12 cellular contexts compared by ENCODE assay signal in genomic region chr17:13561606-13562270, GRCh38. TPM values are rescaled to one million over a fixed set of nuclear protein-coding genes. Genes with fewer than 3 reads are reported as not detected.
DNase-seq lines count a peak whose midpoint lies in the region; ATAC-seq, FAIRE-seq and TF ChIP-seq lines count a peak whose summit lies in the region.
"Had no signal": no experiment of that assay in that cellular context is flagged by ENCODE, and none has a peak within 500 bp of the region (broad histone marks: within the 10 kb centered on the region; RNA-seq: fewer than 3 reads in every experiment).

No MANE protein-coding gene starts in this region.

- FAIRE-seq in H1 (lab: Jason Lieb, UNC), result no peak
- FAIRE-seq: TTC549 had no signal

- no peaks in the 10 kb centered on the region for H3K27me3 Mint-ChIP-seq in osteocyte (ENCODE audit: unreplicated experiment)

- H2BK20ac ChIP-seq in H1 (ENCODE audit: low read length), result no peak overlapping the region

- ATAC-seq in Panc1, result no peak; the same call in 1 of the 2 replicates
- ATAC-seq in esophagus mucosa, result no peak
- no peak for ATAC-seq in GM21528 (IDR thresholded peaks at IDR 0.05; ENCODE audit: low FRiP score, unreplicated experiment)
- ATAC-seq: CD8-positive, alpha-beta T cell had no signal

- peak overlapping the region; percentile 36 for H3K23ac ChIP-seq in H1 (ENCODE audit: insufficient read length)

- in situ Hi-C loops in Panc1 (cut with HindIII; ENCODE audit: low pct_unique_long_range_greater_than_20kb, low sequenced_read_pairs), result no loop called here

- no peak overlapping the region for H2BK120ac ChIP-seq in H1 (replicated peaks; ENCODE audit: low read depth, low read length)

- no peak overlapping the region for H3K4ac ChIP-seq in H1 (replicated peaks; ENCODE audit: insufficient read length, low read depth, low read length)

- TF ChIP-seq EP300 in H1 (IDR thresholded peaks at IDR 0.05; ENCODE audit: borderline replicate concordance in 1 of 2, low read depth in 2 of 2, low read length in 2 of 2), result no peak

- TF ChIP-seq RAD21 in H1 (IDR thresholded peaks at IDR 0.05 in 1 of 2, conservative IDR thresholded peaks at IDR 0.05 in 1 of 2; ENCODE audit: low read depth in 2 of 2, low read length in 2 of 2), result no peak

- WGBS in H1 (ENCODE audit: extremely low coverage in 1 of 2, insufficient coverage in 1 of 2, insufficient read length in 1 of 2, insufficient replicate concordance in 2 of 2, low coverage in 1 of 2, low lambda C conversion rate in 2 of 2, missing lambda C conversion rate in 1 of 2), 2 experiments, result 96% methylated on average over 14 of the region's 14 CpGs; no CpG with 5 or more reads in 1 of the 2 experiments

- H3K4me1 ChIP-seq in Panc1 (ENCODE audit: control insufficient read depth, insufficient read depth, low read length), result no peaks in the 10 kb centered on the region
- H3K4me1 ChIP-seq in H1 (replicated peaks in 1 of 4; ENCODE audit: control insufficient read depth in 3 of 4, insufficient read depth in 4 of 4, low read length in 3 of 4), result peaks cover 0 to 5% (median 0%) of the 10 kb centered on the region in 4 experiments; a peak in 1 of 7 replicates

- no peaks in the 10 kb centered on the region for H3K79me1 ChIP-seq in H1 (ENCODE audit: low read depth, low read length)

- H2BK15ac ChIP-seq in H1 (ENCODE audit: low read length), result no peak overlapping the region

- H3K56ac ChIP-seq in H1 (replicated peaks; ENCODE audit: insufficient read length, low read depth, low read length), result no peak overlapping the region

- H3K27me3 ChIP-seq in BJ (ENCODE audit: control insufficient read depth, insufficient read depth, low read length), result no peaks in the 10 kb centered on the region
- H3K27me3 ChIP-seq in Panc1 (ENCODE audit: control insufficient read depth, insufficient read depth, low read length), result no peaks in the 10 kb centered on the region
- H3K27me3 ChIP-seq in H1 (replicated peaks in 1 of 4; ENCODE audit: control insufficient read depth in 3 of 4, extremely low read depth in 1 of 4, insufficient read depth in 3 of 4, low read length in 3 of 4), result no peaks in the 10 kb centered on the region

- H3K36me3 Mint-ChIP-seq in osteocyte (ENCODE audit: unreplicated experiment), result peaks cover 4% of the 10 kb centered on the region
- H3K36me3 Mint-ChIP-seq: CD8-positive, alpha-beta T cell had no signal

- no peak overlapping the region for H2AFZ ChIP-seq in H1 (ENCODE audit: low read length)

- intact Hi-C loops in Panc1 (cut with micrococcal nuclease; ENCODE audit: unreplicated experiment), result no loop called here

- no peaks in the 10 kb centered on the region for H3K79me2 ChIP-seq in H1 (ENCODE audit: control insufficient read depth in 1 of 2, insufficient read depth in 2 of 2, low read length in 2 of 2)

- no peak overlapping the region for H2BK5ac ChIP-seq in H1 (ENCODE audit: low read depth, low read length)

- no peak overlapping the region for H4K8ac ChIP-seq in H1 (ENCODE audit: extremely low read depth, insufficient read depth, low read length)

- H3K27ac Mint-ChIP-seq in osteocyte (ENCODE audit: unreplicated experiment), result peak overlapping the region; percentile 28
- H3K27ac Mint-ChIP-seq: CD8-positive, alpha-beta T cell had no signal

- no peak overlapping the region for H3K14ac ChIP-seq in H1 (ENCODE audit: insufficient read length)

- no peaks in the 10 kb centered on the region for H4K20me1 ChIP-seq in H1 (replicated peaks in 1 of 2; ENCODE audit: control insufficient read depth in 1 of 2, insufficient read depth in 2 of 2, low read length in 2 of 2)

- H3K9me3 Mint-ChIP-seq in osteocyte (ENCODE audit: unreplicated experiment), result no peaks in the 10 kb centered on the region
- H3K9me3 Mint-ChIP-seq: CD8-positive, alpha-beta T cell had no signal

- H2BK12ac ChIP-seq in H1 (ENCODE audit: low read depth, low read length), result no peak overlapping the region

- DNase-seq in BJ (ENCODE audit: low read depth), result peak; percentile 70
- DNase-seq in Panc1 (ENCODE audit: low read depth, low spot score), result peak; percentile 65
- no peak for DNase-seq in H1 (ENCODE audit: low read depth in 1 of 2, low spot score in 2 of 2)
- DNase-seq in osteocyte (ENCODE audit: extremely low spot score, unreplicated experiment), result no peak
- DNase-seq in NCI-H2081 (lab: John Stamatoyannopoulos, UW), result no peak
- DNase-seq in NCI-H2171 (lab: John Stamatoyannopoulos, UW), result no peak
- DNase-seq: activated naive CD4-positive, alpha-beta T cell treated with Interleukin-2 at 50 U/mL for 16 hours; CD8-positive, alpha-beta T cell; GF-D8 had no signal

- POLR2A ChIA-PET in BJ (lab: Charles Lee) (no interaction called here), Panc1 (lab: Charles Lee) (interaction anchor here (0.7 kb wide), 1 partner anchor 68 kb away, joined by 3 read pairs; no protein-coding TSS in a partner anchor), H1 (lab: Charles Lee; ENCODE audit: partially characterized antibody) (interaction anchor here (1.3 to 1.4 kb wide), 2 partner anchors 14 kb away, joined by 4 to 5 read pairs; no protein-coding TSS in a partner anchor)

- H3K27ac ChIP-seq in Panc1 (ENCODE audit: low read length) (no peak overlapping the region), H1 (ENCODE audit: low read depth, low read length) (no peak overlapping the region)

- H4K91ac ChIP-seq in H1 (replicated peaks; ENCODE audit: insufficient read length, low read length), result no peak overlapping the region

- no peak overlapping the region for H3K4me3 ChIP-seq in BJ (ENCODE audit: low read depth, low read length)
- no peak overlapping the region for H3K4me3 ChIP-seq in Panc1 (ENCODE audit: low read depth in 2 of 2, low read length in 2 of 2)
- no peak overlapping the region for H3K4me3 ChIP-seq in H1 (ENCODE audit: extremely low read depth in 1 of 4, insufficient read depth in 2 of 4, low read depth in 3 of 4, low read length in 4 of 4)

- H3K4me2 ChIP-seq in H1 (ENCODE audit: insufficient read depth in 1 of 2, low read depth in 2 of 2, low read length in 2 of 2), result no peak overlapping the region

- TF ChIP-seq CTCF in BJ (IDR thresholded peaks at IDR 0.05; ENCODE audit: insufficient read depth, low read depth, low read length) (no peak), Panc1 (IDR thresholded peaks at IDR 0.05) (no peak), H1 (IDR thresholded peaks at IDR 0.05; ENCODE audit: control extremely low read depth in 1 of 3, insufficient read depth in 1 of 3, low read depth in 1 of 3, low read length in 3 of 3) (no peak), osteocyte (IDR thresholded peaks at IDR 0.05) (no peak)

- H3K23me2 ChIP-seq in H1 (ENCODE audit: low read depth, low read length), result no peaks in the 10 kb centered on the region

- H4K5ac ChIP-seq in H1 (ENCODE audit: insufficient read length, low read depth, low read length), result no peak overlapping the region

- peaks cover 17% of the 10 kb centered on the region for H3K4me1 Mint-ChIP-seq in osteocyte (ENCODE audit: unreplicated experiment)

- H3K36me3 ChIP-seq in BJ (ENCODE audit: control insufficient read depth, insufficient read depth, low read length) (no peaks in the 10 kb centered on the region), Panc1 (ENCODE audit: control insufficient read depth, insufficient read depth, low read length) (no peaks in the 10 kb centered on the region), H1 (ENCODE audit: control insufficient read depth in 2 of 4, insufficient read depth in 4 of 4, low read length in 3 of 4) (no peaks in the 10 kb centered on the region)

- no TSS peak for BruUV-seq in Panc1 (replicated peaks; lab: Mats Ljungman, UMichigan)

- no peak overlapping the region for H3K4me3 Mint-ChIP-seq in osteocyte (ENCODE audit: unreplicated experiment)
- H3K4me3 Mint-ChIP-seq: CD8-positive, alpha-beta T cell had no signal

- no peak for TF ChIP-seq POLR2A in H1 (IDR thresholded peaks at IDR 0.05; ENCODE audit: control extremely low read depth in 1 of 2, low read depth in 2 of 2, low read length in 2 of 2)

- H2AK5ac ChIP-seq in H1 (ENCODE audit: low read depth, low read length), result no peak overlapping the region

- H3K9ac ChIP-seq in H1 (replicated peaks in 1 of 4; ENCODE audit: extremely low read depth in 1 of 4, low read depth in 3 of 4, low read length in 3 of 4), result no peak overlapping the region

- CTCF ChIA-PET in BJ (lab: Yijun Ruan, JAX) (interaction anchor here (0.9 to 6.6 kb wide), 2 partner anchors 8 to 15 kb away, joined by 5 to 22 read pairs; no protein-coding TSS in a partner anchor), Panc1 (lab: Charles Lee) (no interaction called here), H1 (lab: Charles Lee; ENCODE audit: partially characterized antibody) (no interaction called here)

- no peaks in the 10 kb centered on the region for H3K9me3 ChIP-seq in Panc1 (ENCODE audit: control insufficient read depth, insufficient read depth, low read depth, low read length)
- H3K9me3 ChIP-seq in H1 (ENCODE audit: insufficient read depth in 2 of 2, low read depth in 1 of 2, low read length in 1 of 2), result no peaks in the 10 kb centered on the region

- no peak overlapping the region for H3K18ac ChIP-seq in H1 (ENCODE audit: extremely low read depth, low read length)

TF ChIP-seq in H1, 55 proteins besides CTCF, POLR2A, EP300 and RAD21:
- TF ChIP-seq RNF2 (IDR thresholded peaks at IDR 0.05; ENCODE audit: borderline replicate concordance, low read depth, low read length, missing control alignments, poor library complexity, severe bottlenecking) (no peak), ZNF274 (IDR thresholded peaks at IDR 0.05; ENCODE audit: borderline replicate concordance, extremely low read depth, low read length) (no peak)

RNA-seq across cellular contexts. Expression of gene HS3ST3A1, which starts 40.0 kb away (rescaled TPM):
- polyA plus RNA-seq in BJ (2011; rRNA removed), result 4.0 and 7.5 TPM in 2 replicates
- 1.5 and 2.3 TPM in 2 replicates for polyA minus RNA-seq in BJ (2011; rRNA and poly(A)+ RNA removed)
- 0.31 TPM for total RNA-seq in Panc1 (2021; ENCODE audit: unreplicated experiment)
- not detected for polyA plus RNA-seq in Panc1 (2012; ENCODE audit: insufficient read length)
- 5.4 and 6.6 TPM in 2 replicates for total RNA-seq in H1 (2021; fragmentation: NEBNext Ultra II Directional; extraction: Animal tissue kit (Norgen Biotek cat#: 25700))
- polyA plus RNA-seq in H1 (2011; rRNA removed), result 5.7 and 6.5 TPM in 2 replicates
- polyA plus RNA-seq in H1 (2011; cell fraction: cytosol; rRNA removed), result 5.6 TPM
- 6.4 TPM for polyA plus RNA-seq in H1 (2011; cell fraction: nucleus; rRNA removed)
- polyA plus RNA-seq in H1 (2012, experiment 1 of 2), result 2.0 to 6.3 TPM (median 4.6 TPM) in 4 replicates
- polyA plus RNA-seq in H1 (2012, experiment 2 of 2), result 3.0 TPM
- polyA plus RNA-seq in H1 (2013, experiment 1 of 2), result 9.7 TPM
- 11.3 TPM for polyA plus RNA-seq in H1 (2013, experiment 2 of 2)
- 3.8 and 4.0 TPM in 2 replicates for polyA minus RNA-seq in H1 (2011; rRNA and poly(A)+ RNA removed)
- 16.3 TPM for polyA minus RNA-seq in H1 (2011; cell fraction: cytosol; rRNA and poly(A)+ RNA removed)
- 13.0 TPM for polyA minus RNA-seq in H1 (2011; cell fraction: nucleus; rRNA and poly(A)+ RNA removed)
- total RNA-seq in osteocyte, result 7.5 and 9.3 TPM in 2 replicates
- total RNA-seq in esophagus mucosa, result 4.8 TPM
- total RNA-seq: CD8-positive, alpha-beta T cell had no signal

Comparison
In these comparisons a context has a peak if more than half of its experiments do, and no peak if none do; other contexts are left out.
1. DNase-seq: peak in BJ (single experiment) and Panc1 (single experiment); none in H1 (0 of 2), osteocyte (single experiment), NCI-H2081 (0 of 2) and NCI-H2171 (single experiment).